ENCODE assay signal across 2 cellular contexts in the genomic region with DNA sequence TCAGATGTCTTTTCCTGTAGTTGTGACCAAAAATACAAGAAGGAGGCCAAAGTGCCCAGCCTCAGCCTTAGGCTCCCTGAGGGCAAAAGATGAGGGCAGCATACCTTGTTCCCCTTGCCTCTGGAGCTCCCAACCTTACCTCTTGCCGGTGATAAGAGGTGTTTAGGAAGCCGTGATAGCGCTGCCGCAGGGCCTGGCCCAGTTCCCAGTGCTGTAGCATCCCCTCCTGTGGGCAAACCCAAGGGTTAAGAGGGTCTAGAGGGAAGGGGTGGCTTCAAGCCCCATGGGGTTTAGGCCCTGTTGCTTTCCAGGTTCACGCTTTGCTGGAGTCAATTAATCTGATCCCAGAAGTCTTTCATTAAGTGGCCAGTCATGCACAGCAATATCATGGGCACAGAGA.
TF ChIP-seq lines count a peak whose summit lies in the region.

No MANE protein-coding gene starts in this region.

TF ChIP-seq in A549, 52 proteins besides CTCF, POLR2A, EP300 and RAD21 (continued from another document):
- TF ChIP-seq, protein P1, sequence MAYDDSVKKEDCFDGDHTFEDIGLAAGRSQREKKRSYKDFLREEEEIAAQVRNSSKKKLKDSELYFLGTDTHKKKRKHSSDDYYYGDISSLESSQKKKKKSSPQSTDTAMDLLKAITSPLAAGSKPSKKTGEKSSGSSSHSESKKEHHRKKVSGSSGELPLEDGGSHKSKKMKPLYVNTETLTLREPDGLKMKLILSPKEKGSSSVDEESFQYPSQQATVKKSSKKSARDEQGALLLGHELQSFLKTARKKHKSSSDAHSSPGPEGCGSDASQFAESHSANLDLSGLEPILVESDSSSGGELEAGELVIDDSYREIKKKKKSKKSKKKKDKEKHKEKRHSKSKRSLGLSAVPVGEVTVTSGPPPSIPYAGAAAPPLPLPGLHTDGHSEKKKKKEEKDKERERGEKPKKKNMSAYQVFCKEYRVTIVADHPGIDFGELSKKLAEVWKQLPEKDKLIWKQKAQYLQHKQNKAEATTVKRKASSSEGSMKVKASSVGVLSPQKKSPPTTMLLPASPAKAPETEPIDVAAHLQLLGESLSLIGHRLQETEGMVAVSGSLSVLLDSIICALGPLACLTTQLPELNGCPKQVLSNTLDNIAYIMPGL (CRISPR knock-in tag; IDR thresholded peaks at IDR 0.05; ENCODE audit: borderline replicate concordance): no peak
- TF ChIP-seq, protein P2, sequence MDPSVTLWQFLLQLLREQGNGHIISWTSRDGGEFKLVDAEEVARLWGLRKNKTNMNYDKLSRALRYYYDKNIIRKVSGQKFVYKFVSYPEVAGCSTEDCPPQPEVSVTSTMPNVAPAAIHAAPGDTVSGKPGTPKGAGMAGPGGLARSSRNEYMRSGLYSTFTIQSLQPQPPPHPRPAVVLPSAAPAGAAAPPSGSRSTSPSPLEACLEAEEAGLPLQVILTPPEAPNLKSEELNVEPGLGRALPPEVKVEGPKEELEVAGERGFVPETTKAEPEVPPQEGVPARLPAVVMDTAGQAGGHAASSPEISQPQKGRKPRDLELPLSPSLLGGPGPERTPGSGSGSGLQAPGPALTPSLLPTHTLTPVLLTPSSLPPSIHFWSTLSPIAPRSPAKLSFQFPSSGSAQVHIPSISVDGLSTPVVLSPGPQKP (IDR thresholded peaks at IDR 0.05; ENCODE audit: low read depth, low read length): no peak
- TF ChIP-seq SMC3 (IDR thresholded peaks at IDR 0.05) (no peak), TFCP2L1 (CRISPR knock-in tag; IDR thresholded peaks at IDR 0.05) (no peak), TP53 (CRISPR knock-in tag; IDR thresholded peaks at IDR 0.05) (no peak), MYC (IDR thresholded peaks at IDR 0.05; ENCODE audit: borderline replicate concordance, low read length) (no peak), HOXB13 (CRISPR knock-in tag; IDR thresholded peaks at IDR 0.05; ENCODE audit: low read depth) (no peak)
- TF ChIP-seq, protein P3, sequence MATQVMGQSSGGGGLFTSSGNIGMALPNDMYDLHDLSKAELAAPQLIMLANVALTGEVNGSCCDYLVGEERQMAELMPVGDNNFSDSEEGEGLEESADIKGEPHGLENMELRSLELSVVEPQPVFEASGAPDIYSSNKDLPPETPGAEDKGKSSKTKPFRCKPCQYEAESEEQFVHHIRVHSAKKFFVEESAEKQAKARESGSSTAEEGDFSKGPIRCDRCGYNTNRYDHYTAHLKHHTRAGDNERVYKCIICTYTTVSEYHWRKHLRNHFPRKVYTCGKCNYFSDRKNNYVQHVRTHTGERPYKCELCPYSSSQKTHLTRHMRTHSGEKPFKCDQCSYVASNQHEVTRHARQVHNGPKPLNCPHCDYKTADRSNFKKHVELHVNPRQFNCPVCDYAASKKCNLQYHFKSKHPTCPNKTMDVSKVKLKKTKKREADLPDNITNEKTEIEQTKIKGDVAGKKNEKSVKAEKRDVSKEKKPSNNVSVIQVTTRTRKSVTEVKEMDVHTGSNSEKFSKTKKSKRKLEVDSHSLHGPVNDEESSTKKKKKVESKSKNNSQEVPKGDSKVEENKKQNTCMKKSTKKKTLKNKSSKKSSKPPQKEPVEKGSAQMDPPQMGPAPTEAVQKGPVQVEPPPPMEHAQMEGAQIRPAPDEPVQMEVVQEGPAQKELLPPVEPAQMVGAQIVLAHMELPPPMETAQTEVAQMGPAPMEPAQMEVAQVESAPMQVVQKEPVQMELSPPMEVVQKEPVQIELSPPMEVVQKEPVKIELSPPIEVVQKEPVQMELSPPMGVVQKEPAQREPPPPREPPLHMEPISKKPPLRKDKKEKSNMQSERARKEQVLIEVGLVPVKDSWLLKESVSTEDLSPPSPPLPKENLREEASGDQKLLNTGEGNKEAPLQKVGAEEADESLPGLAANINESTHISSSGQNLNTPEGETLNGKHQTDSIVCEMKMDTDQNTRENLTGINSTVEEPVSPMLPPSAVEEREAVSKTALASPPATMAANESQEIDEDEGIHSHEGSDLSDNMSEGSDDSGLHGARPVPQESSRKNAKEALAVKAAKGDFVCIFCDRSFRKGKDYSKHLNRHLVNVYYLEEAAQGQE (IDR thresholded peaks at IDR 0.05): no peak

TF ChIP-seq in HEK293, 187 proteins besides CTCF, POLR2A, EP300 and RAD21 (continued from another document):
- TF ChIP-seq, protein P4, sequence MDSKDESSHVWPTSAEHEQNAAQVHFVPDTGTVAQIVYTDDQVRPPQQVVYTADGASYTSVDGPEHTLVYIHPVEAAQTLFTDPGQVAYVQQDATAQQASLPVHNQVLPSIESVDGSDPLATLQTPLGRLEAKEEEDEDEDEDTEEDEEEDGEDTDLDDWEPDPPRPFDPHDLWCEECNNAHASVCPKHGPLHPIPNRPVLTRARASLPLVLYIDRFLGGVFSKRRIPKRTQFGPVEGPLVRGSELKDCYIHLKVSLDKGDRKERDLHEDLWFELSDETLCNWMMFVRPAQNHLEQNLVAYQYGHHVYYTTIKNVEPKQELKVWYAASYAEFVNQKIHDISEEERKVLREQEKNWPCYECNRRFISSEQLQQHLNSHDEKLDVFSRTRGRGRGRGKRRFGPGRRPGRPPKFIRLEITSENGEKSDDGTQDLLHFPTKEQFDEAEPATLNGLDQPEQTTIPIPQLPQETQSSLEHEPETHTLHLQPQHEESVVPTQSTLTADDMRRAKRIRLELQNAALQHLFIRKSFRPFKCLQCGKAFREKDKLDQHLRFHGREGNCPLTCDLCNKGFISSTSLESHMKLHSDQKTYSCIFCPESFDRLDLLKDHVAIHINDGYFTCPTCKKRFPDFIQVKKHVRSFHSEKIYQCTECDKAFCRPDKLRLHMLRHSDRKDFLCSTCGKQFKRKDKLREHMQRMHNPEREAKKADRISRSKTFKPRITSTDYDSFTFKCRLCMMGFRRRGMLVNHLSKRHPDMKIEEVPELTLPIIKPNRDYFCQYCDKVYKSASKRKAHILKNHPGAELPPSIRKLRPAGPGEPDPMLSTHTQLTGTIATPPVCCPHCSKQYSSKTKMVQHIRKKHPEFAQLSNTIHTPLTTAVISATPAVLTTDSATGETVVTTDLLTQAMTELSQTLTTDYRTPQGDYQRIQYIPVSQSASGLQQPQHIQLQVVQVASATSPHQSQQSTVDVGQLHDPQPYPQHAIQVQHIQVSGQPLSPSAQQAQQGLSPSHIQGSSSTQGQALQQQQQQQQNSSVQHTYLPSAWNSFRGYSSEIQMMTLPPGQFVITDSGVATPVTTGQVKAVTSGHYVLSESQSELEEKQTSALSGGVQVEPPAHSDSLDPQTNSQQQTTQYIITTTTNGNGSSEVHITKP (tag by site-specific recombination; IDR thresholded peaks at IDR 0.05): peak; percentile 12; the same call in 1 of the 2 replicates
- TF ChIP-seq ZNF654 (tag by site-specific recombination; IDR thresholded peaks at IDR 0.05; ENCODE audit: low read depth): no peak
- TF ChIP-seq, protein P5, sequence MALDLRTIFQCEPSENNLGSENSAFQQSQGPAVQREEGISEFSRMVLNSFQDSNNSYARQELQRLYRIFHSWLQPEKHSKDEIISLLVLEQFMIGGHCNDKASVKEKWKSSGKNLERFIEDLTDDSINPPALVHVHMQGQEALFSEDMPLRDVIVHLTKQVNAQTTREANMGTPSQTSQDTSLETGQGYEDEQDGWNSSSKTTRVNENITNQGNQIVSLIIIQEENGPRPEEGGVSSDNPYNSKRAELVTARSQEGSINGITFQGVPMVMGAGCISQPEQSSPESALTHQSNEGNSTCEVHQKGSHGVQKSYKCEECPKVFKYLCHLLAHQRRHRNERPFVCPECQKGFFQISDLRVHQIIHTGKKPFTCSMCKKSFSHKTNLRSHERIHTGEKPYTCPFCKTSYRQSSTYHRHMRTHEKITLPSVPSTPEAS (tag by site-specific recombination; IDR thresholded peaks at IDR 0.05): no peak
TF ChIP-seq in HEK293: peak in this region for 1.
